9 cellular contexts compared by ENCODE assay signal in the genomic region with DNA sequence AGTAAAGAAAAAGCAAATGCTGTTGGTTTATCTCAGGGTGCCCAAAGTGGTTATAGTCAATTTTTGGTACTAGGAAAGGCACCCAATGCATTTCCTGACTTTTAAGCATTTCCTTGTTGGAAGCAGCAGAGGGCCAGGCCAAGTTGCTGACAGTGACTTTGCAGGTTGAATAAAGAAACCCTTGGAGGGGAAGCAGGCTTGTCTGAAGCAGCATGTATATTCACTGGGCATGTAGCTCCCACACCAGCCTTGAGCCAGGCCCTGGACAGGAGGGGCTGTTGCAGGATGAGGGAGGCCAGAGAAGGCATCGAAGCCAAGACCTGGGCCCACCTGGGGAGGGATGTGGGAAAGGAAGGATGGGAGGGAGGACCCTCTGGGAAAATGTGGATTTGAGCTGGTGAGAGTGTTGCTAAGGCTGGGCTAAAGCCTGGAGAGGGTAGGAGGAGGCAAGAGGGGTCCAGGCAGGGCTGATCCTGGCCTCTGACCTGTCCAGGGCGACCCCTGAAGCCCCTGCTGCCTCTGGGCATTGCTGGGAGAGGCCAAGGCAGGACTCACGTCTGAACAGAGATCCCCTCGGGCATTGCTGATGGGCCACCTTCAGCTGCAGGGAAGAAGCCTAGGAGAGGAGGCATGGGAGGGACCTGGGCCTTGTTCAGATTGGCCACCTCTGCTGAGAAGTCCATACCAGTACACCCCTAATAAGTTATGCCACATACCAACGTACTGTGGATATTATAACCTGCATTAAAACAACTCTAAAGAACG.
DNase-seq lines count a peak whose midpoint lies in the region; ATAC-seq and TF ChIP-seq lines count a peak whose summit lies in the region.
"Had no signal": no experiment of that assay in that cellular context is flagged by ENCODE, and none has a peak within 500 bp of the region (broad histone marks: within the 10 kb centered on the region; RNA-seq: fewer than 3 reads in every experiment).

No MANE protein-coding gene starts in this region.

- H3K23ac ChIP-seq in IMR-90 (ENCODE audit: low read depth, low read length) = peak overlapping the region; percentile 89

- H3K36me3 ChIP-seq in IMR-90 (ENCODE audit: control insufficient read depth, insufficient read depth, low read length) = peaks cover 4% of the 10 kb centered on the region; the same call in 1 of the 2 replicates

- peak overlapping the region; percentile 98 for H2BK120ac ChIP-seq in IMR-90 (ENCODE audit: low read depth, low read length)

- dilution Hi-C loops in IMR-90 (cut with HindIII; ENCODE audit: low sequenced_read_pairs, unreplicated experiment) = no loop called here

- peak overlapping the region; percentile 2 for H2AFZ ChIP-seq in IMR-90 (replicated peaks; ENCODE audit: low read length, poor library complexity)

- peak overlapping the region; percentile 100 for H2AK5ac ChIP-seq in IMR-90 (ENCODE audit: low read depth, low read length)

- H3K36me3 Mint-ChIP-seq in neural crest cell (ENCODE audit: low read depth) = no peaks in the 10 kb centered on the region

- H3K9me1 ChIP-seq in IMR-90 (ENCODE audit: insufficient read depth, low read length) = peaks cover 54% of the 10 kb centered on the region

- no peak for TF ChIP-seq RAD21 in IMR-90 (IDR thresholded peaks at IDR 0.05; ENCODE audit: low read length)

- H3K27ac Mint-ChIP-seq in neural crest cell (ENCODE audit: unreplicated experiment) = peak overlapping the region; percentile 73

- H4K20me1 ChIP-seq in IMR-90 (ENCODE audit: insufficient read depth, low read length) = no peaks in the 10 kb centered on the region

- H2BK15ac ChIP-seq in IMR-90 (ENCODE audit: low read depth, low read length) = peak overlapping the region; percentile 97

- DNase-seq in AG10803 (ENCODE audit: low read depth) (peak; percentile 51), IMR-90 (peak; percentile 47), dermis blood vessel endothelial cell (peak; percentile 35), neural crest cell (ENCODE audit: low read depth, low spot score) (no peak), dedifferentiated amniotic fluid mesenchymal stem cell (ENCODE audit: extremely low spot score) (no peak), UCSD-AML1 (lab: John Stamatoyannopoulos, UW; ENCODE audit: unreplicated experiment) (no peak)
- no peak for DNase-seq in effector CD8-positive, alpha-beta T cell (lab: John Stamatoyannopoulos, UW)
- DNase-seq: testis had no signal

- H3K4me1 ChIP-seq in IMR-90 (ENCODE audit: control insufficient read depth, insufficient read depth, low read length) = peaks cover 46% of the 10 kb centered on the region

- no TSS peak for BruUV-seq in IMR-90 (replicated peaks; lab: Mats Ljungman, UMichigan)

- POLR2A ChIA-PET in IMR-90 (lab: Charles Lee; ENCODE audit: unreplicated experiment) = interaction anchor here (0.9 to 3.2 kb wide), 2 partner anchors 10 to 97 kb away, joined by 3 to 9 read pairs; no protein-coding TSS in a partner anchor

- H3K14ac ChIP-seq in IMR-90 (replicated peaks; ENCODE audit: low read depth, low read length) = peak overlapping the region; percentile 97

- H3K56ac ChIP-seq in IMR-90 (ENCODE audit: extremely low read depth, insufficient read depth, low read length) = no peak overlapping the region

- peak overlapping the region; percentile 56 for H3K18ac ChIP-seq in IMR-90 (ENCODE audit: low read depth, low read length)

- H4K91ac ChIP-seq in IMR-90 (ENCODE audit: insufficient read depth, low read depth, low read length) = peak overlapping the region; percentile 98

- H3K27ac ChIP-seq in IMR-90 (ENCODE audit: insufficient read depth, low read length) = peak overlapping the region; percentile 82

- CTCF ChIA-PET in IMR-90 (lab: Yijun Ruan, JAX) = interaction anchor here (0.6 kb wide), 1 partner anchor 449 kb away, joined by 3 read pairs; no protein-coding TSS in a partner anchor

- H3K4me3 ChIP-seq in AG10803 (ENCODE audit: low read length) = no peak overlapping the region
- H3K4me3 ChIP-seq in IMR-90 (ENCODE audit: insufficient read depth, low read depth, low read length) = no peak overlapping the region
- H3K4me3 ChIP-seq: testis had no signal

- no peaks in the 10 kb centered on the region for H3K27me3 Mint-ChIP-seq in neural crest cell (ENCODE audit: low read depth)

- TF ChIP-seq CTCF in AG10803 (conservative IDR thresholded peaks at IDR 0.05; ENCODE audit: low read length) (no peak), IMR-90 (conservative IDR thresholded peaks at IDR 0.05; ENCODE audit: low read depth, low read length) (no peak), neural crest cell (conservative IDR thresholded peaks at IDR 0.05) (no peak)

- no peaks in the 10 kb centered on the region for H3K9me3 Mint-ChIP-seq in neural crest cell

- ATAC-seq in IMR-90 (ENCODE audit: low read depth) (no peak), GM21723 (IDR thresholded peaks at IDR 0.05; ENCODE audit: unreplicated experiment) (no peak)

- H4K8ac ChIP-seq in IMR-90 (ENCODE audit: low read depth in 2 of 2, low read length in 2 of 2) = peak overlapping the region; percentile 85 to 91

- no peaks in the 10 kb centered on the region for H3K9me3 ChIP-seq in IMR-90 (ENCODE audit: control insufficient read depth, insufficient read depth, low read length)
- H3K9me3 ChIP-seq: testis had no signal

- peak overlapping the region; percentile 73 for H4K5ac ChIP-seq in IMR-90 (ENCODE audit: low read depth, low read length)

- in situ Hi-C loops in IMR-90 (cut with MboI; ENCODE audit: low sequenced_read_pairs) = no loop called here

- peak overlapping the region; percentile 94 for H2BK5ac ChIP-seq in IMR-90 (ENCODE audit: low read depth, low read length, poor library complexity, severe bottlenecking)

- 0 out of 2 replicates have a peak overlapping the region, but pooled peaks have one; percentile 3 for H3K9ac ChIP-seq in IMR-90 (ENCODE audit: low read depth, low read length)

- peak overlapping the region; percentile 93 for H2BK20ac ChIP-seq in IMR-90 (ENCODE audit: low read depth, low read length)

- TF ChIP-seq POLR2A in IMR-90 (IDR thresholded peaks at IDR 0.05; ENCODE audit: low read depth, low read length) = 0 out of 2 replicates have a peak, but pooled peaks have one; percentile 1

- no peak overlapping the region for H3K4me2 ChIP-seq in IMR-90 (ENCODE audit: low read depth, low read length)

- intact Hi-C loops in IMR-90 (cut with micrococcal nuclease) = no loop called here

- no peaks in the 10 kb centered on the region for H3K27me3 ChIP-seq in IMR-90 (ENCODE audit: control insufficient read depth, insufficient read depth, low read length)
- H3K27me3 ChIP-seq: testis had no signal

- H3K4me3 Mint-ChIP-seq in neural crest cell = no peak overlapping the region

- peaks cover 0 to 69% of the 10 kb centered on the region in 2 experiments; a peak in 3 of 4 replicates for H3K79me1 ChIP-seq in IMR-90 (ENCODE audit: low read depth in 1 of 2, low read length in 2 of 2)

- H3K4ac ChIP-seq in IMR-90 (ENCODE audit: low read depth, low read length) = peak overlapping the region; percentile 99

- H3K4me1 Mint-ChIP-seq in neural crest cell = peaks cover 59% of the 10 kb centered on the region

- peak overlapping the region; percentile 95 for H2AK9ac ChIP-seq in IMR-90 (replicated peaks; ENCODE audit: low read depth, low read length, poor library complexity)

- 60% methylated on average over 2 of the region's 6 CpGs; no CpG with 5 or more reads in 1 of the 2 experiments for WGBS in IMR-90 (ENCODE audit: extremely low coverage in 2 of 2, insufficient read length in 1 of 2), 2 experiments

TF ChIP-seq in IMR-90, 13 proteins besides CTCF, POLR2A, EP300 and RAD21:
- 0 out of 2 replicates have a peak, but pooled peaks have one; percentile 11 for TF ChIP-seq NFE2L2 (IDR thresholded peaks at IDR 0.05; ENCODE audit: low read depth, low read length)
- no peak for TF ChIP-seq USF2 (IDR thresholded peaks at IDR 0.05; ENCODE audit: low read depth, low read length)
TF ChIP-seq in IMR-90: peak in this region for 1.

Comparison
In these comparisons a context has a peak if more than half of its experiments do, and no peak if none do; other contexts are left out.
1. DNase-seq: peak in AG10803 (single experiment), IMR-90 (single experiment) and dermis blood vessel endothelial cell (single experiment); none in neural crest cell (single experiment), effector CD8-positive, alpha-beta T cell (single experiment), dedifferentiated amniotic fluid mesenchymal stem cell (single experiment) and UCSD-AML1 (single experiment).